In the genomic region with DNA sequence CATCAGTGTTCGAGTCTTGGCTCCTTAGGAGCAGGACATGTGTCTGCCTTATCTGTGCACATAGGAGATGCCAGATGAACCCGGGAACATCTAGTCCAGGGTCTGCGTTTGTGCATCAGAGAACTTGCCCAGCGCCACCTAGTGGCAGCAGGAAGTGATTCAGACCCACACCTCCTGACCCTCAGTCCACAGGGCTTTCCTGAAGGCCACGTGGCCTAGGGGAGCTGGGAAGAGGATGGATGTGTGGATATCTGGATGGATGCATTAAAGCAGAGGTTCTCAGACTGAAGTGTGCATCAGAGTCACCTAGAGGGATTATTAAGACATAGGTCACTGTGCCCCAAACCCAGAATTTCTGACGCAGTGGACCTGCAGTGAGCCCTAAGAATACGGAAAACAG, we compare ENCODE assay signal across 8 cellular contexts. TPM values are rescaled to one million over a fixed set of nuclear protein-coding genes. Genes with fewer than 3 reads are reported as not detected.
DNase-seq lines count a peak whose midpoint lies in the region; ATAC-seq, FAIRE-seq and TF ChIP-seq lines count a peak whose summit lies in the region.

No MANE protein-coding gene starts in this region.

- no peak overlapping the region for H3K4me3 Mint-ChIP-seq in CD14-positive monocyte
- no peak overlapping the region for H3K4me3 Mint-ChIP-seq in activated CD4-positive, alpha-beta T cell treated with anti-CD3 and anti-CD28 coated beads for 36 hours
- H3K4me3 Mint-ChIP-seq in naive thymus-derived CD4-positive, alpha-beta T cell = no peak overlapping the region

- H3K36me3 ChIP-seq in H1 (ENCODE audit: control insufficient read depth in 2 of 4, insufficient read depth in 4 of 4, low read length in 3 of 4) (no peaks in the 10 kb centered on the region), tibial nerve (no peaks in the 10 kb centered on the region), suprapubic skin (no peaks in the 10 kb centered on the region)
- H3K36me3 ChIP-seq in naive thymus-derived CD4-positive, alpha-beta T cell (ENCODE audit: control insufficient read depth in 2 of 3, insufficient read depth in 3 of 3, low read length in 3 of 3) = no peaks in the 10 kb centered on the region

- H3K27me3 ChIP-seq in H1 (replicated peaks in 1 of 4; ENCODE audit: control insufficient read depth in 3 of 4, extremely low read depth in 1 of 4, insufficient read depth in 3 of 4, low read length in 3 of 4) (no peaks in the 10 kb centered on the region), tibial nerve (no peaks in the 10 kb centered on the region), suprapubic skin (peaks cover 5% of the 10 kb centered on the region)
- H3K27me3 ChIP-seq in naive thymus-derived CD4-positive, alpha-beta T cell (ENCODE audit: control insufficient read depth in 2 of 2, insufficient read depth in 2 of 2, low read length in 2 of 2) = no peaks in the 10 kb centered on the region

- H4K20me1 ChIP-seq in H1 (replicated peaks in 1 of 2; ENCODE audit: control insufficient read depth in 1 of 2, insufficient read depth in 2 of 2, low read length in 2 of 2) = no peaks in the 10 kb centered on the region

- H3K36me3 Mint-ChIP-seq in CD14-positive monocyte = no peaks in the 10 kb centered on the region
- H3K36me3 Mint-ChIP-seq in activated CD4-positive, alpha-beta T cell treated with anti-CD3 and anti-CD28 coated beads for 36 hours (ENCODE audit: low read depth) = no peaks in the 10 kb centered on the region
- H3K36me3 Mint-ChIP-seq in naive thymus-derived CD4-positive, alpha-beta T cell = no peaks in the 10 kb centered on the region

- CTCF ChIA-PET in activated CD4-positive, alpha-beta T cell treated with anti-CD3 and anti-CD28 coated beads for 36 hours (lab: Charles Lee) = interaction anchor here (0.6 to 2.4 kb wide), 15 partner anchors 8 to 501 kb away, joined by 3 to 7 read pairs (median 4); no protein-coding TSS in a partner anchor
- CTCF ChIA-PET in H1 (lab: Charles Lee; ENCODE audit: partially characterized antibody) = interaction anchor here (0.6 to 4.4 kb wide), 40 partner anchors 9 to 501 kb away, joined by 3 to 38 read pairs (median 4); a partner anchor contains a TSS
- CTCF ChIA-PET in naive thymus-derived CD4-positive, alpha-beta T cell (lab: Charles Lee) = interaction anchor here (1.1 to 2.4 kb wide), 3 partner anchors 16 to 495 kb away, joined by 3 to 6 read pairs (median 5); no protein-coding TSS in a partner anchor

- H4K8ac ChIP-seq in H1 (ENCODE audit: extremely low read depth, insufficient read depth, low read length) = no peak overlapping the region

- H3K23me2 ChIP-seq in H1 (ENCODE audit: low read depth, low read length) = no peaks in the 10 kb centered on the region

- no peaks in the 10 kb centered on the region for H3K4me1 Mint-ChIP-seq in CD14-positive monocyte
- no peaks in the 10 kb centered on the region for H3K4me1 Mint-ChIP-seq in activated CD4-positive, alpha-beta T cell treated with anti-CD3 and anti-CD28 coated beads for 36 hours
- peaks cover 0 to 4% (median 0%) of the 10 kb centered on the region in 7 donors for H3K4me1 Mint-ChIP-seq in naive thymus-derived CD4-positive, alpha-beta T cell

- no peak overlapping the region for H3K4me2 ChIP-seq in H1 (ENCODE audit: insufficient read depth in 1 of 2, low read depth in 2 of 2, low read length in 2 of 2)

- H2AK5ac ChIP-seq in H1 (ENCODE audit: low read depth, low read length) = no peak overlapping the region

- H4K5ac ChIP-seq in H1 (ENCODE audit: insufficient read length, low read depth, low read length) = no peak overlapping the region

- 0 out of 7 replicates have a peak, but pooled peaks cover 0 to 4% (median 0%) of the 10 kb centered on the region in 4 experiments for H3K4me1 ChIP-seq in H1 (replicated peaks in 1 of 4; ENCODE audit: control insufficient read depth in 3 of 4, insufficient read depth in 4 of 4, low read length in 3 of 4)
- no peaks in the 10 kb centered on the region for H3K4me1 ChIP-seq in naive thymus-derived CD4-positive, alpha-beta T cell (ENCODE audit: control insufficient read depth in 2 of 2, insufficient read depth in 2 of 2, low read length in 2 of 2)
- no peaks in the 10 kb centered on the region for H3K4me1 ChIP-seq in tibial nerve
- no peaks in the 10 kb centered on the region for H3K4me1 ChIP-seq in suprapubic skin

- H2BK15ac ChIP-seq in H1 (ENCODE audit: low read length) = no peak overlapping the region

- POLR2A ChIA-PET in activated CD4-positive, alpha-beta T cell treated with anti-CD3 and anti-CD28 coated beads for 36 hours (lab: Charles Lee) = interaction anchor here (0.6 kb wide), 1 partner anchor 74 kb away, joined by 3 read pairs; no protein-coding TSS in a partner anchor
- POLR2A ChIA-PET in H1 (lab: Charles Lee; ENCODE audit: partially characterized antibody) = interaction anchor here (1.0 kb wide), 1 partner anchor 11 kb away, joined by 3 read pairs; no protein-coding TSS in a partner anchor
- POLR2A ChIA-PET in naive thymus-derived CD4-positive, alpha-beta T cell (lab: Charles Lee) = no interaction called here

- peak; percentile 85 for FAIRE-seq in H1 (lab: Jason Lieb, UNC)

- no peak overlapping the region for H3K27ac Mint-ChIP-seq in CD14-positive monocyte
- no peak overlapping the region for H3K27ac Mint-ChIP-seq in activated CD4-positive, alpha-beta T cell treated with anti-CD3 and anti-CD28 coated beads for 36 hours
- no peak overlapping the region for H3K27ac Mint-ChIP-seq in naive thymus-derived CD4-positive, alpha-beta T cell

- H2BK12ac ChIP-seq in H1 (ENCODE audit: low read depth, low read length) = no peak overlapping the region

- 72% methylated on average over 7 of the region's 7 CpGs; no CpG with 5 or more reads in 1 of the 2 experiments for WGBS in H1 (ENCODE audit: extremely low coverage in 1 of 2, insufficient coverage in 1 of 2, insufficient read length in 1 of 2, insufficient replicate concordance in 2 of 2, low coverage in 1 of 2, low lambda C conversion rate in 2 of 2, missing lambda C conversion rate in 1 of 2), 2 experiments
- 50 to 55% methylated on average over 7 of the region's 7 CpGs for WGBS in tibial nerve, 2 donors
- 35% methylated on average over 7 of the region's 7 CpGs for WGBS in suprapubic skin

- no peak overlapping the region for H3K56ac ChIP-seq in H1 (replicated peaks; ENCODE audit: insufficient read length, low read depth, low read length)

- DNase-seq in CD14-positive monocyte (ENCODE audit: low spot score) (no peak), NCI-H128 (lab: John Stamatoyannopoulos, UW; ENCODE audit: unreplicated experiment) (peak; percentile 50), H1 (ENCODE audit: low read depth in 1 of 2, low spot score in 2 of 2) (peak; percentile 10 to 76), tibial nerve (ENCODE audit: low spot score in 2 of 2) (no peak), suprapubic skin (ENCODE audit: low spot score in 2 of 2) (no peak)
- peak; percentile 75 for DNase-seq in activated CD4-positive, alpha-beta T cell treated with anti-CD3 and anti-CD28 coated beads for 36 hours
- peak in 8 of 9 donors; percentile 4 to 34 (median 18) for DNase-seq in naive thymus-derived CD4-positive, alpha-beta T cell

- H3K23ac ChIP-seq in H1 (ENCODE audit: insufficient read length) = no peak overlapping the region

- no peak for TF ChIP-seq POLR2A in H1 (IDR thresholded peaks at IDR 0.05; ENCODE audit: control extremely low read depth in 1 of 2, low read depth in 2 of 2, low read length in 2 of 2)
- TF ChIP-seq POLR2A in tibial nerve (IDR thresholded peaks at IDR 0.05) = no peak
- TF ChIP-seq POLR2A in suprapubic skin (IDR thresholded peaks at IDR 0.05) = no peak

- no peaks in the 10 kb centered on the region for H3K79me2 ChIP-seq in H1 (ENCODE audit: control insufficient read depth in 1 of 2, insufficient read depth in 2 of 2, low read length in 2 of 2)

- 0 out of 2 replicates have a peak overlapping the region, but pooled peaks have one; percentile 52 for H2AFZ ChIP-seq in H1 (ENCODE audit: low read length)

- H2BK20ac ChIP-seq in H1 (ENCODE audit: low read length) = no peak overlapping the region

- TF ChIP-seq EP300 in H1 (IDR thresholded peaks at IDR 0.05; ENCODE audit: borderline replicate concordance in 1 of 2, low read depth in 2 of 2, low read length in 2 of 2) = no peak
- TF ChIP-seq EP300 in tibial nerve (IDR thresholded peaks at IDR 0.05) = no peak
- TF ChIP-seq EP300 in suprapubic skin (IDR thresholded peaks at IDR 0.05) = no peak

- intact Hi-C loops in CD14-positive monocyte (cut with micrococcal nuclease) = no loop called here
- intact Hi-C loops in activated CD4-positive, alpha-beta T cell treated with anti-CD3 and anti-CD28 coated beads for 36 hours (cut with DNase I, micrococcal nuclease) = no loop called here
- intact Hi-C loops in naive thymus-derived CD4-positive, alpha-beta T cell (cut with micrococcal nuclease) = loop anchor here in 1 of 2 donors (1.0 kb wide), 1 partner anchor 495 kb away; no protein-coding TSS in a partner anchor

- H3K4ac ChIP-seq in H1 (replicated peaks; ENCODE audit: insufficient read length, low read depth, low read length) = no peak overlapping the region

- peak; percentile 62 for ATAC-seq in GM19463 (IDR thresholded peaks at IDR 0.05; ENCODE audit: unreplicated experiment)
- peak; percentile 80 for ATAC-seq in activated CD4-positive, alpha-beta T cell treated with anti-CD3 and anti-CD28 coated beads for 36 hours
- ATAC-seq in naive thymus-derived CD4-positive, alpha-beta T cell = peak; percentile 57

- H3K27ac ChIP-seq in H1 (ENCODE audit: low read depth, low read length) (no peak overlapping the region), tibial nerve (no peak overlapping the region), suprapubic skin (no peak overlapping the region)
- no peak overlapping the region for H3K27ac ChIP-seq in naive thymus-derived CD4-positive, alpha-beta T cell (ENCODE audit: low read depth, low read length)

- peak; percentile 51 to 62 for TF ChIP-seq RAD21 in H1 (IDR thresholded peaks at IDR 0.05 in 1 of 2, conservative IDR thresholded peaks at IDR 0.05 in 1 of 2; ENCODE audit: low read depth in 2 of 2, low read length in 2 of 2)

- no peak overlapping the region for H3K14ac ChIP-seq in H1 (ENCODE audit: insufficient read length)

- H3K9me3 ChIP-seq in H1 (ENCODE audit: insufficient read depth in 2 of 2, low read depth in 1 of 2, low read length in 1 of 2) = no peaks in the 10 kb centered on the region
- no peaks in the 10 kb centered on the region for H3K9me3 ChIP-seq in naive thymus-derived CD4-positive, alpha-beta T cell (ENCODE audit: control insufficient read depth in 2 of 3, low read length in 3 of 3)
- no peaks in the 10 kb centered on the region for H3K9me3 ChIP-seq in tibial nerve
- no peaks in the 10 kb centered on the region for H3K9me3 ChIP-seq in suprapubic skin

- H3K27me3 Mint-ChIP-seq in CD14-positive monocyte (ENCODE audit: low read depth in 3 of 3) = peaks cover 1 to 8% (median 3%) of the 10 kb centered on the region in 3 donors
- H3K27me3 Mint-ChIP-seq in activated CD4-positive, alpha-beta T cell treated with anti-CD3 and anti-CD28 coated beads for 36 hours = no peaks in the 10 kb centered on the region
- H3K27me3 Mint-ChIP-seq in naive thymus-derived CD4-positive, alpha-beta T cell = peaks cover 0 to 4% (median 0%) of the 10 kb centered on the region in 5 donors

- peaks cover 0 to 3% (median 0%) of the 10 kb centered on the region in 7 donors for H3K9me3 Mint-ChIP-seq in CD14-positive monocyte
- H3K9me3 Mint-ChIP-seq in activated CD4-positive, alpha-beta T cell treated with anti-CD3 and anti-CD28 coated beads for 36 hours (ENCODE audit: low read depth) = no peaks in the 10 kb centered on the region
- H3K9me3 Mint-ChIP-seq in naive thymus-derived CD4-positive, alpha-beta T cell = no peaks in the 10 kb centered on the region

- no peak overlapping the region for H4K91ac ChIP-seq in H1 (replicated peaks; ENCODE audit: insufficient read length, low read length)

- no peak overlapping the region for H2BK5ac ChIP-seq in H1 (ENCODE audit: low read depth, low read length)

- peak; percentile 91 for TF ChIP-seq CTCF in CD14-positive monocyte (IDR thresholded peaks at IDR 0.05)
- peak; percentile 71 to 91 (median 87) for TF ChIP-seq CTCF in H1 (IDR thresholded peaks at IDR 0.05; ENCODE audit: control extremely low read depth in 1 of 3, insufficient read depth in 1 of 3, low read depth in 1 of 3, low read length in 3 of 3)
- TF ChIP-seq CTCF in tibial nerve (IDR thresholded peaks at IDR 0.05) = peak in 3 of 5 experiments; percentile 15 to 19 (median 17)
- peak in 1 of 2 donors; percentile 51 for TF ChIP-seq CTCF in suprapubic skin (IDR thresholded peaks at IDR 0.05)

- H2BK120ac ChIP-seq in H1 (replicated peaks; ENCODE audit: low read depth, low read length) = no peak overlapping the region

- H3K79me1 ChIP-seq in H1 (ENCODE audit: low read depth, low read length) = no peaks in the 10 kb centered on the region

- H3K4me3 ChIP-seq in H1 (ENCODE audit: extremely low read depth in 1 of 4, insufficient read depth in 2 of 4, low read depth in 3 of 4, low read length in 4 of 4) (no peak overlapping the region), tibial nerve (no peak overlapping the region), suprapubic skin (no peak overlapping the region)
- H3K4me3 ChIP-seq in naive thymus-derived CD4-positive, alpha-beta T cell (ENCODE audit: low read length) = no peak overlapping the region

- no peak overlapping the region for H3K18ac ChIP-seq in H1 (ENCODE audit: extremely low read depth, low read length)

- H3K9ac ChIP-seq in H1 (replicated peaks in 1 of 4; ENCODE audit: extremely low read depth in 1 of 4, low read depth in 3 of 4, low read length in 3 of 4) = no peak overlapping the region

RNA-seq across cellular contexts. Expression of a gene that starts 37.3 kb away (rescaled TPM):
- not detected for polyA plus RNA-seq in CD14-positive monocyte
- total RNA-seq in activated CD4-positive, alpha-beta T cell treated with anti-CD3 and anti-CD28 coated beads for 36 hours = not detected
- total RNA-seq in H1 (2021; fragmentation: NEBNext Ultra II Directional; extraction: Animal tissue kit (Norgen Biotek cat#: 25700)) = 0.26 TPM in 1 of 2 replicates, not detected in the other
- 0.20 TPM in 1 of 2 replicates, not detected in the other for polyA plus RNA-seq in H1 (2011; rRNA removed)
- not detected for polyA plus RNA-seq in H1 (2011; cell fraction: cytosol; rRNA removed)
- polyA plus RNA-seq in H1 (2011; cell fraction: nucleus; rRNA removed) = 0.48 TPM
- polyA plus RNA-seq in H1 (2012, experiment 1 of 2) = 0.19 TPM in 1 of 4 replicates, not detected in the others
- not detected for polyA plus RNA-seq in H1 (2012, experiment 2 of 2)
- not detected for polyA plus RNA-seq in H1 (2013, experiment 1 of 2)
- polyA plus RNA-seq in H1 (2013, experiment 2 of 2) = not detected
- not detected in 2 replicates for polyA minus RNA-seq in H1 (2011; rRNA and poly(A)+ RNA removed)
- polyA minus RNA-seq in H1 (2011; cell fraction: cytosol; rRNA and poly(A)+ RNA removed) = not detected
- not detected for polyA minus RNA-seq in H1 (2011; cell fraction: nucleus; rRNA and poly(A)+ RNA removed)
- 1 to 10 TPM in 1 of 5 experiments, under 1 TPM in 1, not detected in 3; 0.21 to 1.2 TPM for total RNA-seq in naive thymus-derived CD4-positive, alpha-beta T cell
- not detected for polyA plus RNA-seq in naive thymus-derived CD4-positive, alpha-beta T cell
- not detected for total RNA-seq in tibial nerve
- 1 to 10 TPM; 1.5 to 3.9 (median 2.7) TPM for total RNA-seq in suprapubic skin

Comparison
In these comparisons a context has a peak if more than half of its experiments do, and no peak if none do; other contexts are left out.
1. DNase-seq: peak in NCI-H128 (single experiment), activated CD4-positive, alpha-beta T cell treated with anti-CD3 and anti-CD28 coated beads for 36 hours (single experiment), H1 (2 of 2) and naive thymus-derived CD4-positive, alpha-beta T cell (8 of 9); none in CD14-positive monocyte (single experiment), tibial nerve (0 of 2) and suprapubic skin (0 of 2).
2. Peak in every context shown above with its lines, with median percentiles within 50 percentile points of each other: ATAC-seq.